27 cellular contexts compared by ENCODE assay signal in the genomic region with DNA sequence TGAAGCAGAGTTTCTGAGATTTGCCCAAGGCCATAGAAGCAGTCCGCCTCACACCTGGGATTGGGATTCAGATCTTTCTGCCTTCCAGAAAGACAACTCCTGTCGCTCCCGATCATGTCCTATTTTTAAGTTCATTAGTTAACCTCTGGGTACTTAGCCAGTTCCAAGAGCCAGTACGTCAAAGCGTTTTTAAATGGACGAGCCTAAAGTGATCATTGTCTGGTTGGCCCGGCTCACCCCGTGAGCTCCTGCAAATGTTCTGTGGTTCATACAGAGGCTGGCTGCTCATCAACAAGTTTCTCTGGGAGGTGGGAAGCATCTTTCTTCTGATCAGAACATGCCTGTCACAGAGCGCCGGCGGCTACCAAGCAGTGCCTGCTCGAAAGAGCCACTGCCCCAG.
"Had no signal": no experiment of that assay in that cellular context is flagged by ENCODE, and none has a peak within 500 bp of the region (broad histone marks: within the 10 kb centered on the region; RNA-seq: fewer than 3 reads in every experiment).

No MANE protein-coding gene starts in this region.

- H3K4me3 Mint-ChIP-seq: dendritic cell treated with granulocyte-macrophage colony-stimulating factor and Interleukin-4, amounts not matched to agents 40 ng/mL and 50 ng/mL, for 4 days; effector memory CD8-positive, alpha-beta T cell; endodermal cell; immature natural killer cell; mesothelial cell of epicardium had no signal

- H3K4me1 Mint-ChIP-seq: endodermal cell, immature natural killer cell had no signal

- H3K4me2 ChIP-seq: hepatocyte had no signal

- H3K27ac ChIP-seq: colonic mucosa, epithelial cell of prostate, gastrocnemius medialis, hepatocyte, left ventricle myocardium inferior, lower lobe of right lung had no signal

- H3K9me3 ChIP-seq: colonic mucosa, gastrocnemius medialis, lower lobe of right lung, mucosa of descending colon had no signal

- FAIRE-seq: endometrium had no signal

- H2AFZ ChIP-seq: hepatocyte had no signal

- H3K9me3 Mint-ChIP-seq: dendritic cell treated with granulocyte-macrophage colony-stimulating factor and Interleukin-4, amounts not matched to agents 40 ng/mL and 50 ng/mL, for 4 days; endodermal cell; mesothelial cell of epicardium had no signal

- H3K36me3 ChIP-seq: colonic mucosa, gastrocnemius medialis, left ventricle myocardium inferior, lower lobe of right lung had no signal

- DNase-seq: cerebellar nuclear complex; colonic mucosa; cortex of kidney; effector CD8-positive, alpha-beta T cell; effector memory CD8-positive, alpha-beta T cell; endodermal cell; erythroblast; foreskin fibroblast; foreskin melanocyte; gastrocnemius medialis; glutamatergic neuron; head of caudate nucleus; hypothalamus; immature natural killer cell; islet precursor cell; left colon; left ventricle myocardium inferior; lower lobe of right lung; mesenchymal stem cell; mucosa of descending colon had no signal

- H3K27ac Mint-ChIP-seq: dendritic cell treated with granulocyte-macrophage colony-stimulating factor and Interleukin-4, amounts not matched to agents 40 ng/mL and 50 ng/mL, for 4 days; effector memory CD8-positive, alpha-beta T cell; endodermal cell; immature natural killer cell; mesothelial cell of epicardium had no signal

- H3K4me1 ChIP-seq: colonic mucosa, gastrocnemius medialis, left ventricle myocardium inferior, lower lobe of right lung had no signal

- H3K27me3 ChIP-seq: colonic mucosa, gastrocnemius medialis, hepatocyte had no signal

- ATAC-seq: effector memory CD8-positive, alpha-beta T cell; esophagus mucosa; gastrocnemius medialis; left colon; left lobe of liver; lower lobe of right lung; mucosa of descending colon had no signal

- H3K4me3 ChIP-seq: colonic mucosa, gastrocnemius medialis, hepatocyte, left ventricle myocardium inferior, lower lobe of right lung, mucosa of descending colon had no signal

- H3K36me3 Mint-ChIP-seq: immature natural killer cell, mesothelial cell of epicardium had no signal

- H3K27me3 Mint-ChIP-seq: dendritic cell treated with granulocyte-macrophage colony-stimulating factor and Interleukin-4, amounts not matched to agents 40 ng/mL and 50 ng/mL, for 4 days; effector memory CD8-positive, alpha-beta T cell had no signal

- H3K79me2 ChIP-seq: hepatocyte had no signal
